Comparison of ENCODE assay signal across 23 cellular contexts in the genomic region with DNA sequence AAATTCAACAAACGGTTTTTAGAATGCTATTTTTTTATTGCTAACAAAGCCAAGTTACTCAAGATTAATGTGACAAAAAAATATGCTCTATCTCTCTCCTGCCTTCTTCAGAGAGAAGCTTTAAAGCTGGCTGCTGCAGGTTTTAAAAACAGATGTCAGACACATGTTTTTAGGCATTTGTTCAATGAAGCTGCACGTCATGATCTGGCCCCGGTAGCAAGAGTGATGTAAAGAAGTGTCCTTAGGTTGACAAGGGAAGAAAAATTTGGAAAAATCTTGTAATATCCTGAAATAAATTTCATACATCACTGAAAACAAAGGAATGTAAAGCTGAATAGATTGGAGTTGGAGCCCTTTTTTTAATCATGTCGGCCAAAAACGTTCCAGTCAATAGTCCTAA.
"Had no signal": no experiment of that assay in that cellular context is flagged by ENCODE, and none has a peak within 500 bp of the region (broad histone marks: within the 10 kb centered on the region; RNA-seq: fewer than 3 reads in every experiment).

No MANE protein-coding gene starts in this region.

- DNase-seq: activated CD4-positive, alpha-beta T cell treated with anti-CD3 and anti-CD28 coated beads for 36 hours; activated CD4-positive, CD25-positive, alpha-beta regulatory T cell; activated CD8-positive, alpha-beta memory T cell treated with anti-CD3 and anti-CD28 coated beads, Interleukin-2, amount 10 ng/mL, durations not matched to agents 7 days and 5 days; activated CD8-positive, alpha-beta T cell treated with anti-CD3 and anti-CD28 coated beads, Interleukin-2, amount 10 ng/mL, durations not matched to agents 7 days and 5 days; activated naive CD8-positive, alpha-beta T cell treated with anti-CD3 and anti-CD28 coated beads, Interleukin-2, amount 50 U/mL, for 24 hours; activated T-cell treated with anti-CD3 and anti-CD28 coated beads, Interleukin-2, amount 50 U/mL, for 48 hours; amygdala; effector memory CD4-positive, alpha-beta T cell; gastrocnemius medialis; islet precursor cell; midbrain; naive thymus-derived CD4-positive, alpha-beta T cell; nucleus accumbens; pancreas; stimulated activated CD4-positive, alpha-beta T cell treated with anti-CD3 and anti-CD28 coated beads, Interleukin-15, amount 100 ng/mL, for 24 hours; stimulated activated CD4-positive, alpha-beta T cell treated with anti-CD3 and anti-CD28 coated beads, Interleukin-2, amount 100 ng/mL, for 24 hours; stimulated activated naive CD4-positive, alpha-beta T cell treated with Interleukin-2 at 50 U/mL for 16 hours; T-helper 1 cell had no signal

- H3K79me2 ChIP-seq: hepatocyte had no signal

- H3K4me3 ChIP-seq: gastrocnemius medialis, hepatocyte, pancreas, prostate gland, tibial nerve had no signal

- FAIRE-seq: bronchial epithelial cell, colon had no signal

- H2AFZ ChIP-seq: hepatocyte had no signal

- H3K4me2 ChIP-seq: hepatocyte had no signal

- H3K27ac ChIP-seq: gastrocnemius medialis, hepatocyte, pancreas, prostate gland, tibial nerve had no signal

- H3K27me3 ChIP-seq: gastrocnemius medialis, hepatocyte, pancreas, tibial nerve had no signal

- ATAC-seq: activated CD4-positive, alpha-beta T cell treated with anti-CD3 and anti-CD28 coated beads for 36 hours; activated CD8-positive, alpha-beta memory T cell treated with anti-CD3 and anti-CD28 coated beads, Interleukin-2, amount 10 ng/mL, durations not matched to agents 7 days and 5 days; activated CD8-positive, alpha-beta T cell treated with anti-CD3 and anti-CD28 coated beads, Interleukin-2, amount 10 ng/mL, durations not matched to agents 7 days and 5 days; activated naive CD8-positive, alpha-beta T cell treated with anti-CD3 and anti-CD28 coated beads, Interleukin-2, amount 50 U/mL, for 24 hours; gastrocnemius medialis; naive thymus-derived CD4-positive, alpha-beta T cell; pancreas had no signal

- H3K9me3 ChIP-seq: gastrocnemius medialis, pancreas, prostate gland, tibial nerve had no signal

- H3K4me1 ChIP-seq: gastrocnemius medialis, pancreas, prostate gland, tibial nerve had no signal

- H3K36me3 ChIP-seq: gastrocnemius medialis, pancreas, prostate gland, tibial nerve had no signal
